ENCODE assay signal across 17 cellular contexts in genomic region chr20:56426926-56427325, GRCh38. TPM values are rescaled to one million over a fixed set of nuclear protein-coding genes. Genes with fewer than 3 reads are reported as not detected.
DNase-seq lines count a peak whose midpoint lies in the region; ATAC-seq, FAIRE-seq and TF ChIP-seq lines count a peak whose summit lies in the region.
"Had no signal": no experiment of that assay in that cellular context is flagged by ENCODE, and none has a peak within 500 bp of the region (broad histone marks: within the 10 kb centered on the region; RNA-seq: fewer than 3 reads in every experiment).

No MANE protein-coding gene starts in this region.

- H3K36me3 ChIP-seq in IMR-90 (ENCODE audit: control insufficient read depth, insufficient read depth, low read length) (peaks cover 8% of the 10 kb centered on the region), HepG2 (replicated peaks in 1 of 2; ENCODE audit: control insufficient read depth in 1 of 2, insufficient read depth in 2 of 2, low read length in 2 of 2) (no peaks in the 10 kb centered on the region), neutrophil (peaks cover 7% of the 10 kb centered on the region), SJCRH30 (no peaks in the 10 kb centered on the region)
- H3K36me3 ChIP-seq: BLaER1 treated with 17β-estradiol and CSF1 and Interleukin-3, amounts not matched to agents 10 nM and 100 nM; HAP-1 had no signal

- H3K9me3 ChIP-seq in IMR-90 (ENCODE audit: control insufficient read depth, insufficient read depth, low read length), result no peaks in the 10 kb centered on the region
- H3K9me3 ChIP-seq in HepG2 (ENCODE audit: low read length), result no peaks in the 10 kb centered on the region
- no peaks in the 10 kb centered on the region for H3K9me3 ChIP-seq in neutrophil
- H3K9me3 ChIP-seq in SJCRH30 (replicated peaks), result no peaks in the 10 kb centered on the region
- H3K9me3 ChIP-seq: BLaER1 treated with 17β-estradiol and CSF1 and Interleukin-3, amounts not matched to agents 10 nM and 100 nM; HAP-1 had no signal

- H2BK5ac ChIP-seq in IMR-90 (ENCODE audit: low read depth, low read length, poor library complexity, severe bottlenecking), result peak overlapping the region; percentile 97

- peaks cover 28 to 71% of the 10 kb centered on the region in 2 experiments for H3K79me1 ChIP-seq in IMR-90 (ENCODE audit: low read depth in 1 of 2, low read length in 2 of 2)

- H4K20me1 ChIP-seq in IMR-90 (ENCODE audit: insufficient read depth, low read length) (no peaks in the 10 kb centered on the region), HepG2 (ENCODE audit: insufficient read depth, low read length) (no peaks in the 10 kb centered on the region)

- POLR2A ChIA-PET in IMR-90 (lab: Charles Lee; ENCODE audit: unreplicated experiment) (interaction anchor here (1.0 kb wide), 1 partner anchor 35 kb away, joined by 3 read pairs; the partner anchor contains the start of genes AURKA and CSTF1), HepG2 (lab: Yijun Ruan, JAX) (no interaction called here)

- H3K56ac ChIP-seq in IMR-90 (ENCODE audit: extremely low read depth, insufficient read depth, low read length), result no peak overlapping the region

- H4K8ac ChIP-seq in IMR-90 (ENCODE audit: low read depth in 2 of 2, low read length in 2 of 2), result peak overlapping the region; percentile 91 to 94; a peak in 3 of 4 replicates

- H4K5ac ChIP-seq in IMR-90 (ENCODE audit: low read depth, low read length), result peak overlapping the region; percentile 75; the same call in 1 of the 2 replicates

- H3K4me1 Mint-ChIP-seq in activated CD8-positive, alpha-beta memory T cell treated with anti-CD3 and anti-CD28 coated beads, Interleukin-2, amount 10 ng/mL, durations not matched to agents 7 days and 5 days, result peaks cover 51% of the 10 kb centered on the region

- BruUV-seq in IMR-90 (replicated peaks; lab: Mats Ljungman, UMichigan) (no TSS peak), HepG2 (replicated peaks; lab: Mats Ljungman, UMichigan) (no TSS peak)

- in situ Hi-C loops in IMR-90 (cut with MboI; ENCODE audit: low sequenced_read_pairs), result no loop called here
- in situ Hi-C loops in HepG2 (cut with HindIII; ENCODE audit: extremely low pct_ligation_motif_present, low pct_unique_long_range_greater_than_20kb), result no loop called here

- H3K4me2 ChIP-seq in IMR-90 (ENCODE audit: low read depth, low read length) (no peak overlapping the region), HepG2 (ENCODE audit: low read depth, low read length) (no peak overlapping the region)

- no peak overlapping the region for H3K4me3 Mint-ChIP-seq in activated CD8-positive, alpha-beta memory T cell treated with anti-CD3 and anti-CD28 coated beads, Interleukin-2, amount 10 ng/mL, durations not matched to agents 7 days and 5 days
- H3K4me3 Mint-ChIP-seq: CD4-positive, CD25-positive, alpha-beta regulatory T cell had no signal

- FAIRE-seq in HepG2 (lab: Jason Lieb, UNC), result peak; percentile 34
- FAIRE-seq: GM12878, GM18507 had no signal

- H2AFZ ChIP-seq in IMR-90 (replicated peaks; ENCODE audit: low read length, poor library complexity), result no peak overlapping the region
- H2AFZ ChIP-seq in HepG2 (ENCODE audit: low read length), result no peak overlapping the region

- peaks cover 29% of the 10 kb centered on the region for H3K9me1 ChIP-seq in IMR-90 (ENCODE audit: insufficient read depth, low read length)

- peak overlapping the region; percentile 82 for H4K91ac ChIP-seq in IMR-90 (ENCODE audit: insufficient read depth, low read depth, low read length)

- no peak for TF ChIP-seq POLR2A in IMR-90 (IDR thresholded peaks at IDR 0.05; ENCODE audit: low read depth, low read length)
- no peak for TF ChIP-seq POLR2A in HepG2 (IDR thresholded peaks at IDR 0.05; ENCODE audit: insufficient read depth in 1 of 2, low read depth in 2 of 2, low read length in 2 of 2)

- no peaks in the 10 kb centered on the region for H3K27me3 Mint-ChIP-seq in activated CD8-positive, alpha-beta memory T cell treated with anti-CD3 and anti-CD28 coated beads, Interleukin-2, amount 10 ng/mL, durations not matched to agents 7 days and 5 days
- H3K27me3 Mint-ChIP-seq: CD4-positive, CD25-positive, alpha-beta regulatory T cell had no signal

- dilution Hi-C loops in IMR-90 (cut with HindIII; ENCODE audit: low sequenced_read_pairs, unreplicated experiment), result no loop called here

- peak overlapping the region; percentile 96; the same call in 1 of the 2 replicates for H3K27ac ChIP-seq in IMR-90 (ENCODE audit: insufficient read depth, low read length)
- H3K27ac ChIP-seq in HepG2 (ENCODE audit: extremely low read length, insufficient read depth, low read length), result no peak overlapping the region
- H3K27ac ChIP-seq in neutrophil, result peak overlapping the region; percentile 97
- H3K27ac ChIP-seq in SJCRH30, result no peak overlapping the region
- H3K27ac ChIP-seq: BLaER1 treated with 17β-estradiol and CSF1 and Interleukin-3, amounts not matched to agents 10 nM and 100 nM had no signal

- H3K9ac ChIP-seq in IMR-90 (ENCODE audit: low read depth, low read length), result no peak overlapping the region
- H3K9ac ChIP-seq in HepG2 (ENCODE audit: insufficient read depth, low read depth, low read length), result no peak overlapping the region
- H3K9ac ChIP-seq: BLaER1 treated with 17β-estradiol and CSF1 and Interleukin-3, amounts not matched to agents 10 nM and 100 nM had no signal

- peak; percentile 26 for DNase-seq in activated CD8-positive, alpha-beta memory T cell treated with anti-CD3 and anti-CD28 coated beads, Interleukin-2, amount 50 U/mL, for 48 hours
- no peak for DNase-seq in activated CD8-positive, alpha-beta memory T cell treated with anti-CD3 and anti-CD28 coated beads, Interleukin-2, amount 10 ng/mL, durations not matched to agents 7 days and 5 days
- DNase-seq in IMR-90 (no peak), HepG2 (ENCODE audit: low spot score) (no peak), SJCRH30 (no peak), ureter (ENCODE audit: low spot score) (no peak)
- DNase-seq: 8988T; Calu3; CD4-positive, CD25-positive, alpha-beta regulatory T cell; DMS79; GOT3 had no signal

- H3K36me3 Mint-ChIP-seq in activated CD8-positive, alpha-beta memory T cell treated with anti-CD3 and anti-CD28 coated beads, Interleukin-2, amount 10 ng/mL, durations not matched to agents 7 days and 5 days, result peaks cover 23% of the 10 kb centered on the region

- H2BK20ac ChIP-seq in IMR-90 (ENCODE audit: low read depth, low read length), result peak overlapping the region; percentile 91

- CTCF ChIA-PET in activated CD8-positive, alpha-beta memory T cell treated with anti-CD3 and anti-CD28 coated beads, Interleukin-2, amount 10 ng/mL, durations not matched to agents 7 days and 5 days (lab: Charles Lee), result no interaction called here
- CTCF ChIA-PET in IMR-90 (lab: Yijun Ruan, JAX) (interaction anchor here (1.1 kb wide), 1 partner anchor 9 kb away, joined by 3 read pairs; no protein-coding TSS in a partner anchor), HepG2 (lab: Yijun Ruan, JAX; ENCODE audit: low intra/inter-chr PET ratio, low total read pairs) (no interaction called here)

- no peak for ATAC-seq in activated CD8-positive, alpha-beta memory T cell treated with anti-CD3 and anti-CD28 coated beads, Interleukin-2, amount 10 ng/mL, durations not matched to agents 7 days and 5 days
- ATAC-seq in IMR-90 (ENCODE audit: low read depth) (no peak), HepG2 (no peak), HG03095 (IDR thresholded peaks at IDR 0.05; ENCODE audit: unreplicated experiment) (no peak)
- ATAC-seq: GM12878 had no signal

- no peak overlapping the region for H2AK9ac ChIP-seq in IMR-90 (replicated peaks; ENCODE audit: low read depth, low read length, poor library complexity)

- H3K4me1 ChIP-seq in IMR-90 (ENCODE audit: control insufficient read depth, insufficient read depth, low read length), result peaks cover 45% of the 10 kb centered on the region
- peaks cover 25% of the 10 kb centered on the region for H3K4me1 ChIP-seq in HepG2 (ENCODE audit: insufficient read depth, low read length)
- peaks cover 96 to 97% of the 10 kb centered on the region in 2 experiments for H3K4me1 ChIP-seq in neutrophil (ENCODE audit: control insufficient read depth in 1 of 2, insufficient read depth in 1 of 2, low read depth in 1 of 2, low read length in 1 of 2)
- H3K4me1 ChIP-seq in SJCRH30, result peaks cover 32% of the 10 kb centered on the region

- peak overlapping the region; percentile 37; the same call in 2 of the 3 replicates for H2BK15ac ChIP-seq in IMR-90 (ENCODE audit: low read depth, low read length)

- peak overlapping the region; percentile 90 for H3K18ac ChIP-seq in IMR-90 (ENCODE audit: low read depth, low read length)

- H3K9me3 Mint-ChIP-seq in activated CD8-positive, alpha-beta memory T cell treated with anti-CD3 and anti-CD28 coated beads, Interleukin-2, amount 10 ng/mL, durations not matched to agents 7 days and 5 days (ENCODE audit: low read depth), result no peaks in the 10 kb centered on the region

- H2BK120ac ChIP-seq in IMR-90 (ENCODE audit: low read depth, low read length), result peak overlapping the region; percentile 88

- H3K4me3 ChIP-seq in IMR-90 (ENCODE audit: insufficient read depth, low read depth, low read length), result no peak overlapping the region
- H3K4me3 ChIP-seq in HepG2 (replicated peaks in 1 of 3; ENCODE audit: insufficient read depth in 1 of 3, low read depth in 2 of 3, low read length in 3 of 3), result no peak overlapping the region
- peak overlapping the region in 1 of 2 experiments; percentile 72 for H3K4me3 ChIP-seq in neutrophil (ENCODE audit: low read depth in 1 of 2, low read length in 1 of 2)
- H3K4me3 ChIP-seq in SJCRH30, result no peak overlapping the region
- H3K4me3 ChIP-seq: BLaER1 treated with 17β-estradiol and CSF1 and Interleukin-3, amounts not matched to agents 10 nM and 100 nM; GM12878; HAP-1 had no signal

- H3K4ac ChIP-seq in IMR-90 (ENCODE audit: low read depth, low read length), result peak overlapping the region; percentile 73

- H2AK5ac ChIP-seq in IMR-90 (ENCODE audit: low read depth, low read length), result peak overlapping the region; percentile 89

- no peak for TF ChIP-seq RAD21 in IMR-90 (IDR thresholded peaks at IDR 0.05; ENCODE audit: low read length)
- no peak for TF ChIP-seq RAD21 in HepG2 (CRISPR knock-in tag; IDR thresholded peaks at IDR 0.05)

- no peaks in the 10 kb centered on the region for H3K79me2 ChIP-seq in HepG2 (ENCODE audit: insufficient read depth, low read length)

- peak overlapping the region; percentile 50 for H3K14ac ChIP-seq in IMR-90 (replicated peaks; ENCODE audit: low read depth, low read length)

- H3K27me3 ChIP-seq in IMR-90 (ENCODE audit: control insufficient read depth, insufficient read depth, low read length), result no peaks in the 10 kb centered on the region
- H3K27me3 ChIP-seq in HepG2 (ENCODE audit: control insufficient read depth in 1 of 2, insufficient read depth in 2 of 2, low read length in 2 of 2), result no peaks in the 10 kb centered on the region
- H3K27me3 ChIP-seq in neutrophil, result no peaks in the 10 kb centered on the region
- H3K27me3 ChIP-seq in SJCRH30, result no peaks in the 10 kb centered on the region

- intact Hi-C loops in IMR-90 (cut with micrococcal nuclease) (no loop called here), HepG2 (cut with micrococcal nuclease; ENCODE audit: unreplicated experiment) (no loop called here)

- TF ChIP-seq EP300 in HepG2 (IDR thresholded peaks at IDR 0.05; ENCODE audit: low read depth in 2 of 2, low read length in 2 of 2) (no peak), HepG2 (CRISPR knock-in tag; IDR thresholded peaks at IDR 0.05; ENCODE audit: borderline replicate concordance) (no peak)

- TF ChIP-seq CTCF in IMR-90 (conservative IDR thresholded peaks at IDR 0.05; ENCODE audit: low read depth, low read length), result no peak
- no peak for TF ChIP-seq CTCF in HepG2 (CRISPR knock-in tag; IDR thresholded peaks at IDR 0.05)
- TF ChIP-seq CTCF in neutrophil (IDR thresholded peaks at IDR 0.05), result no peak

- peak overlapping the region; percentile 74; the same call in 1 of the 2 replicates for H3K23ac ChIP-seq in IMR-90 (ENCODE audit: low read depth, low read length)

- H3K27ac Mint-ChIP-seq in activated CD8-positive, alpha-beta memory T cell treated with anti-CD3 and anti-CD28 coated beads, Interleukin-2, amount 10 ng/mL, durations not matched to agents 7 days and 5 days, result no peak overlapping the region

RNA-seq across cellular contexts. Expression of gene CASS4, which starts 14.9 kb away (rescaled TPM):
- 10 to 100 TPM; 10.9 to 21.8 TPM for total RNA-seq in activated CD8-positive, alpha-beta memory T cell treated with anti-CD3 and anti-CD28 coated beads, Interleukin-2, amount 10 ng/mL, durations not matched to agents 7 days and 5 days
- 25.8 and 26.1 TPM in 2 replicates for total RNA-seq in IMR-90 (2012; rRNA removed)
- polyA plus RNA-seq in IMR-90 (2012; rRNA removed), result 26.5 and 29.6 TPM in 2 replicates
- 12.7 and 19.2 TPM in 2 replicates for polyA plus RNA-seq in IMR-90 (2012; cell fraction: cytosol; rRNA removed)
- 28.4 and 44.9 TPM in 2 replicates for polyA plus RNA-seq in IMR-90 (2012; cell fraction: nucleus; rRNA removed; ENCODE audit: low replicate concordance)
- 0.38 and 0.49 TPM in 2 replicates for total RNA-seq in HepG2 (2016; rRNA removed; fragmentation: Illumina TruSeq; extraction: Trizol)
- 0.09 TPM in 1 of 2 replicates, not detected in the other for total RNA-seq in HepG2 (2016; cell fraction: cytosol; rRNA removed; fragmentation: Illumina TruSeq; extraction: Trizol; ENCODE audit: low read depth)
- total RNA-seq in HepG2 (2016; cell fraction: insoluble cytoplasmic fraction; rRNA removed; fragmentation: Illumina TruSeq; extraction: Trizol), result 0.28 and 0.35 TPM in 2 replicates
- total RNA-seq in HepG2 (2016; cell fraction: membrane; rRNA removed; fragmentation: Illumina TruSeq; extraction: Trizol), result 0.17 and 0.31 TPM in 2 replicates
- 0.53 and 0.65 TPM in 2 replicates for total RNA-seq in HepG2 (2016; cell fraction: nucleus; rRNA removed; fragmentation: Illumina TruSeq; extraction: Trizol)
- polyA plus RNA-seq in HepG2 (2011; rRNA removed), result 0.17 and 0.25 TPM in 2 replicates
- polyA plus RNA-seq in HepG2 (2011; cell fraction: cytosol; rRNA removed), result 0.10 and 0.17 TPM in 2 replicates
- polyA plus RNA-seq in HepG2 (2011; cell fraction: nucleus; rRNA removed), result 0.35 and 0.50 TPM in 2 replicates
- polyA plus RNA-seq in HepG2 (2012), result 0.17 and 0.23 TPM in 2 replicates
- polyA plus RNA-seq in HepG2 (2016; cell fraction: cytosol; fragmentation: Illumina TruSeq; extraction: Trizol; ENCODE audit: low read depth), result not detected in 2 replicates
- 0.30 and 0.41 TPM in 2 replicates for polyA plus RNA-seq in HepG2 (2016; cell fraction: insoluble cytoplasmic fraction; fragmentation: Illumina TruSeq; extraction: Trizol; ENCODE audit: low read depth)
- 0.06 and 0.08 TPM in 2 replicates for polyA plus RNA-seq in HepG2 (2016; cell fraction: membrane; fragmentation: Illumina TruSeq; extraction: Trizol; ENCODE audit: low read depth)
- polyA plus RNA-seq in HepG2 (2016; cell fraction: nucleus; fragmentation: Illumina TruSeq; extraction: Trizol; ENCODE audit: insufficient read depth, low read depth), result 0.21 and 0.48 TPM in 2 replicates
- 0.06 and 0.07 TPM in 2 replicates for polyA minus RNA-seq in HepG2 (2011; rRNA and poly(A)+ RNA removed; ENCODE audit: low replicate concordance)
- 0.26 TPM in 1 of 2 replicates, not detected in the other for polyA minus RNA-seq in HepG2 (2011; cell fraction: cytosol; rRNA and poly(A)+ RNA removed)
- 0.26 and 0.50 TPM in 2 replicates for polyA minus RNA-seq in HepG2 (2011; cell fraction: nucleus; rRNA and poly(A)+ RNA removed)
- 4.9 and 5.1 TPM in 2 replicates for total RNA-seq in SJCRH30 (2014; rRNA removed; shearing (Covaris generic))
- 0.91 TPM for total RNA-seq in ureter

RNA-seq across cellular contexts. Expression of gene CSTF1, which starts 34.5 kb away (rescaled TPM):
- total RNA-seq in activated CD8-positive, alpha-beta memory T cell treated with anti-CD3 and anti-CD28 coated beads, Interleukin-2, amount 10 ng/mL, durations not matched to agents 7 days and 5 days, result 10 to 100 TPM; 60.0 to 82.4 TPM
- total RNA-seq in IMR-90 (2012; rRNA removed) (86.4 and 105 TPM in 2 replicates), HepG2 (2016; rRNA removed; fragmentation: Illumina TruSeq; extraction: Trizol) (70.9 and 105 TPM in 2 replicates), ureter (36.6 TPM)
- polyA plus RNA-seq in IMR-90 (2012; rRNA removed) (48.8 and 49.5 TPM in 2 replicates), HepG2 (2011; rRNA removed) (67.9 and 100 TPM in 2 replicates)
- polyA plus RNA-seq in IMR-90 (2012; cell fraction: cytosol; rRNA removed), result 24.3 and 40.6 TPM in 2 replicates
- 28.6 and 46.9 TPM in 2 replicates for polyA plus RNA-seq in IMR-90 (2012; cell fraction: nucleus; rRNA removed; ENCODE audit: low replicate concordance)
- 17.0 and 17.9 TPM in 2 replicates for total RNA-seq in HepG2 (2016; cell fraction: cytosol; rRNA removed; fragmentation: Illumina TruSeq; extraction: Trizol; ENCODE audit: low read depth)
- 72.4 and 104 TPM in 2 replicates for total RNA-seq in HepG2 (2016; cell fraction: insoluble cytoplasmic fraction; rRNA removed; fragmentation: Illumina TruSeq; extraction: Trizol)
- total RNA-seq in HepG2 (2016; cell fraction: membrane; rRNA removed; fragmentation: Illumina TruSeq; extraction: Trizol), result 37.3 and 42.3 TPM in 2 replicates
- 53.7 and 58.2 TPM in 2 replicates for total RNA-seq in HepG2 (2016; cell fraction: nucleus; rRNA removed; fragmentation: Illumina TruSeq; extraction: Trizol)
- 63.9 and 67.0 TPM in 2 replicates for polyA plus RNA-seq in HepG2 (2011; cell fraction: cytosol; rRNA removed)
- polyA plus RNA-seq in HepG2 (2011; cell fraction: nucleus; rRNA removed), result 63.5 and 65.1 TPM in 2 replicates
- polyA plus RNA-seq in HepG2 (2012), result 39.4 and 55.3 TPM in 2 replicates
- 8.4 and 10.8 TPM in 2 replicates for polyA plus RNA-seq in HepG2 (2016; cell fraction: cytosol; fragmentation: Illumina TruSeq; extraction: Trizol; ENCODE audit: low read depth)
- polyA plus RNA-seq in HepG2 (2016; cell fraction: insoluble cytoplasmic fraction; fragmentation: Illumina TruSeq; extraction: Trizol; ENCODE audit: low read depth), result 89.9 and 97.0 TPM in 2 replicates
- 17.6 and 17.8 TPM in 2 replicates for polyA plus RNA-seq in HepG2 (2016; cell fraction: membrane; fragmentation: Illumina TruSeq; extraction: Trizol; ENCODE audit: low read depth)
- polyA plus RNA-seq in HepG2 (2016; cell fraction: nucleus; fragmentation: Illumina TruSeq; extraction: Trizol; ENCODE audit: insufficient read depth, low read depth), result 76.3 and 78.8 TPM in 2 replicates
- 186 and 265 TPM in 2 replicates for polyA minus RNA-seq in HepG2 (2011; rRNA and poly(A)+ RNA removed; ENCODE audit: low replicate concordance)
- 59.5 and 62.1 TPM in 2 replicates for polyA minus RNA-seq in HepG2 (2011; cell fraction: cytosol; rRNA and poly(A)+ RNA removed)
- 49.2 and 64.4 TPM in 2 replicates for polyA minus RNA-seq in HepG2 (2011; cell fraction: nucleus; rRNA and poly(A)+ RNA removed)
- 158 and 167 TPM in 2 replicates for total RNA-seq in SJCRH30 (2014; rRNA removed; shearing (Covaris generic))

RNA-seq across cellular contexts. Expression of gene AURKA, which starts 34.9 kb away (rescaled TPM):
- 100 to 1,000 TPM; 107 to 123 TPM for total RNA-seq in activated CD8-positive, alpha-beta memory T cell treated with anti-CD3 and anti-CD28 coated beads, Interleukin-2, amount 10 ng/mL, durations not matched to agents 7 days and 5 days
- total RNA-seq in IMR-90 (2012; rRNA removed) (83.3 and 88.0 TPM in 2 replicates), HepG2 (2016; rRNA removed; fragmentation: Illumina TruSeq; extraction: Trizol) (224 and 335 TPM in 2 replicates), ureter (1.6 TPM)
- polyA plus RNA-seq in IMR-90 (2012; rRNA removed) (63.7 and 68.0 TPM in 2 replicates), HepG2 (2011; rRNA removed) (55.7 and 96.4 TPM in 2 replicates)
- polyA plus RNA-seq in IMR-90 (2012; cell fraction: cytosol; rRNA removed), result 21.7 and 43.0 TPM in 2 replicates
- polyA plus RNA-seq in IMR-90 (2012; cell fraction: nucleus; rRNA removed; ENCODE audit: low replicate concordance), result 13.7 and 69.2 TPM in 2 replicates
- 127 and 136 TPM in 2 replicates for total RNA-seq in HepG2 (2016; cell fraction: cytosol; rRNA removed; fragmentation: Illumina TruSeq; extraction: Trizol; ENCODE audit: low read depth)
- total RNA-seq in HepG2 (2016; cell fraction: insoluble cytoplasmic fraction; rRNA removed; fragmentation: Illumina TruSeq; extraction: Trizol), result 218 and 331 TPM in 2 replicates
- total RNA-seq in HepG2 (2016; cell fraction: membrane; rRNA removed; fragmentation: Illumina TruSeq; extraction: Trizol), result 173 and 174 TPM in 2 replicates
- 85.9 and 90.8 TPM in 2 replicates for total RNA-seq in HepG2 (2016; cell fraction: nucleus; rRNA removed; fragmentation: Illumina TruSeq; extraction: Trizol)
- polyA plus RNA-seq in HepG2 (2011; cell fraction: cytosol; rRNA removed), result 60.3 and 70.8 TPM in 2 replicates
- polyA plus RNA-seq in HepG2 (2011; cell fraction: nucleus; rRNA removed), result 23.6 and 31.7 TPM in 2 replicates
- 41.6 and 70.4 TPM in 2 replicates for polyA plus RNA-seq in HepG2 (2012)
- polyA plus RNA-seq in HepG2 (2016; cell fraction: cytosol; fragmentation: Illumina TruSeq; extraction: Trizol; ENCODE audit: low read depth), result 36.5 and 39.6 TPM in 2 replicates
- 285 and 289 TPM in 2 replicates for polyA plus RNA-seq in HepG2 (2016; cell fraction: insoluble cytoplasmic fraction; fragmentation: Illumina TruSeq; extraction: Trizol; ENCODE audit: low read depth)
- polyA plus RNA-seq in HepG2 (2016; cell fraction: membrane; fragmentation: Illumina TruSeq; extraction: Trizol; ENCODE audit: low read depth), result 72.5 and 73.7 TPM in 2 replicates
- polyA plus RNA-seq in HepG2 (2016; cell fraction: nucleus; fragmentation: Illumina TruSeq; extraction: Trizol; ENCODE audit: insufficient read depth, low read depth), result 111 and 116 TPM in 2 replicates
- 63.7 and 146 TPM in 2 replicates for polyA minus RNA-seq in HepG2 (2011; rRNA and poly(A)+ RNA removed; ENCODE audit: low replicate concordance)
- 43.1 and 61.1 TPM in 2 replicates for polyA minus RNA-seq in HepG2 (2011; cell fraction: cytosol; rRNA and poly(A)+ RNA removed)
- 25.4 and 35.1 TPM in 2 replicates for polyA minus RNA-seq in HepG2 (2011; cell fraction: nucleus; rRNA and poly(A)+ RNA removed)
- 225 and 240 TPM in 2 replicates for total RNA-seq in SJCRH30 (2014; rRNA removed; shearing (Covaris generic))

RNA-seq across cellular contexts. Expression of gene RTF2, which starts 41.5 kb away (rescaled TPM):
- total RNA-seq in activated CD8-positive, alpha-beta memory T cell treated with anti-CD3 and anti-CD28 coated beads, Interleukin-2, amount 10 ng/mL, durations not matched to agents 7 days and 5 days, result 100 to 1,000 TPM; 112 to 127 TPM
- total RNA-seq in IMR-90 (2012; rRNA removed) (109 and 118 TPM in 2 replicates), HepG2 (2016; rRNA removed; fragmentation: Illumina TruSeq; extraction: Trizol) (142 and 202 TPM in 2 replicates), ureter (91.2 TPM)
- polyA plus RNA-seq in IMR-90 (2012; rRNA removed) (98.4 and 102 TPM in 2 replicates), HepG2 (2011; rRNA removed) (73.3 and 81.8 TPM in 2 replicates)
- 73.2 and 76.9 TPM in 2 replicates for polyA plus RNA-seq in IMR-90 (2012; cell fraction: cytosol; rRNA removed)
- 59.0 and 86.9 TPM in 2 replicates for polyA plus RNA-seq in IMR-90 (2012; cell fraction: nucleus; rRNA removed; ENCODE audit: low replicate concordance)
- 22.9 and 24.0 TPM in 2 replicates for total RNA-seq in HepG2 (2016; cell fraction: cytosol; rRNA removed; fragmentation: Illumina TruSeq; extraction: Trizol; ENCODE audit: low read depth)
- 146 and 210 TPM in 2 replicates for total RNA-seq in HepG2 (2016; cell fraction: insoluble cytoplasmic fraction; rRNA removed; fragmentation: Illumina TruSeq; extraction: Trizol)
- 48.4 and 48.7 TPM in 2 replicates for total RNA-seq in HepG2 (2016; cell fraction: membrane; rRNA removed; fragmentation: Illumina TruSeq; extraction: Trizol)
- 61.3 and 68.9 TPM in 2 replicates for total RNA-seq in HepG2 (2016; cell fraction: nucleus; rRNA removed; fragmentation: Illumina TruSeq; extraction: Trizol)
- 75.5 and 78.1 TPM in 2 replicates for polyA plus RNA-seq in HepG2 (2011; cell fraction: cytosol; rRNA removed)
- polyA plus RNA-seq in HepG2 (2011; cell fraction: nucleus; rRNA removed), result 56.4 and 58.3 TPM in 2 replicates
- polyA plus RNA-seq in HepG2 (2012), result 65.9 and 76.5 TPM in 2 replicates
- polyA plus RNA-seq in HepG2 (2016; cell fraction: cytosol; fragmentation: Illumina TruSeq; extraction: Trizol; ENCODE audit: low read depth), result 23.4 and 24.1 TPM in 2 replicates
- polyA plus RNA-seq in HepG2 (2016; cell fraction: insoluble cytoplasmic fraction; fragmentation: Illumina TruSeq; extraction: Trizol; ENCODE audit: low read depth), result 194 and 208 TPM in 2 replicates
- polyA plus RNA-seq in HepG2 (2016; cell fraction: membrane; fragmentation: Illumina TruSeq; extraction: Trizol; ENCODE audit: low read depth), result 36.9 and 38.6 TPM in 2 replicates
- 117 and 121 TPM in 2 replicates for polyA plus RNA-seq in HepG2 (2016; cell fraction: nucleus; fragmentation: Illumina TruSeq; extraction: Trizol; ENCODE audit: insufficient read depth, low read depth)
- polyA minus RNA-seq in HepG2 (2011; rRNA and poly(A)+ RNA removed; ENCODE audit: low replicate concordance), result 51.8 and 70.9 TPM in 2 replicates
- 30.7 and 31.2 TPM in 2 replicates for polyA minus RNA-seq in HepG2 (2011; cell fraction: cytosol; rRNA and poly(A)+ RNA removed)
- polyA minus RNA-seq in HepG2 (2011; cell fraction: nucleus; rRNA and poly(A)+ RNA removed), result 36.6 and 37.0 TPM in 2 replicates
- 188 and 199 TPM in 2 replicates for total RNA-seq in SJCRH30 (2014; rRNA removed; shearing (Covaris generic))

Comparison
In these comparisons a context has a peak if more than half of its experiments do, and no peak if none do; other contexts are left out.
1. H3K27ac ChIP-seq: peak in IMR-90 (single experiment) and neutrophil (single experiment); none in HepG2 (single experiment) and SJCRH30 (single experiment).
2. RNA of gene AURKA, which starts 34.9 kb away (total RNA-seq): 225 to 240 TPM in SJCRH30, 85.9 to 335 TPM in HepG2, 107 to 123 TPM in activated CD8-positive, alpha-beta memory T cell treated with anti-CD3 and anti-CD28 coated beads, Interleukin-2, amount 10 ng/mL, durations not matched to agents 7 days and 5 days and 83.3 to 88.0 TPM in IMR-90; 1.6 TPM in ureter (single experiment); every median in the first group is over 10 times any median in the second.